Comparison of ENCODE assay signal across 37 cellular contexts in the genomic region with DNA sequence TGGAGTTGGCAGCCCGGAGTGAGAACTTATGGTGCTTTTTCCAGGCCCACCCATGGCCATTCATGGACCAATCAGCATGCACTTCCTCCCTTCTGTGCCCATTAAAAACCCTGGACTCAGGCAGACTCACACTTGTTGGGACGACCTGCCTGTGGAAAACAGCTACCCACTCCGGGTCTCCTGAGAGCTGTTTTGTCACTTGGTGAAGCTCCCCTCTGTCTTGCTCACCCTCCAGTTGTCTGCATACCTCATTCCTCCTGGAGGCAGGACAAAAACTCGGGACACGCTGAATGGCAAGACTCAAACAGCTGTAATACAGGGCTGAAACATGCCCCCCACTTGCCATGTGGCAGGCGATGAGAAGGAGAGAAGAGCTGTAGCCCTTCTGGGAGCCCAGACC. TPM values are rescaled to one million over a fixed set of nuclear protein-coding genes. Genes with fewer than 3 reads are reported as not detected.
"Had no signal": no experiment of that assay in that cellular context is flagged by ENCODE, and none has a peak within 500 bp of the region (broad histone marks: within the 10 kb centered on the region; RNA-seq: fewer than 3 reads in every experiment).

No MANE protein-coding gene starts in this region.

- H3K27ac ChIP-seq: KMS-11 had no signal

- DNase-seq: Karpas-422, Kasumi-1, MG63, MM.1S, MV-4-11, NCI-H1048, NCI-H1092, NCI-H1092 treated with DMSO at 0.1 percent for 48 hours, NCI-H1105, NCI-H1105 treated with DMSO at 0.1 percent for 48 hours, NCI-H1417, NCI-H1417 treated with DMSO at 0.1 percent for 48 hours, NCI-H1436, NCI-H1436 treated with DMSO at 0.1 percent for 48 hours, NCI-H146, NCI-H1694, NCI-H1694 treated with DMSO at 0.1 percent for 48 hours, NCI-H187, NCI-H187 treated with DMSO at 0.1 percent for 48 hours, NCI-H1930, NCI-H2029, NCI-H2029 treated with DMSO at 0.1 percent for 48 hours, NCI-H2081, NCI-H2081 treated with DMSO at 0.1 percent for 48 hours, NCI-H2107, NCI-H2171, NCI-H2171 treated with DMSO at 0.1 percent for 48 hours, NCI-H2227 treated with DMSO at 0.1 percent for 48 hours, NCI-H226, NCI-H345, NCI-H446, NCI-H446 treated with DMSO at 0.1 percent for 48 hours, NCI-H510A had no signal

- H3K4me3 ChIP-seq: MG63 had no signal

- H3K4me2 ChIP-seq: KMS-11 had no signal

- H3K27me3 ChIP-seq: MG63 had no signal

- H3K9ac ChIP-seq: KMS-11 had no signal

RNA-seq across cellular contexts. Expression of a gene that starts 35.2 kb away (rescaled TPM):
- total RNA-seq: LHCN-M2, MCF 10A, NCI-H460 had no signal
